16 cellular contexts compared by ENCODE assay signal in genomic region chr2:20664431-20665260, GRCh38. TPM values are rescaled to one million over a fixed set of nuclear protein-coding genes. Genes with fewer than 3 reads are reported as not detected.
DNase-seq lines count a peak whose midpoint lies in the region; ATAC-seq, FAIRE-seq and TF ChIP-seq lines count a peak whose summit lies in the region.
"Had no signal": no experiment of that assay in that cellular context is flagged by ENCODE, and none has a peak within 500 bp of the region (broad histone marks: within the 10 kb centered on the region; RNA-seq: fewer than 3 reads in every experiment).

No MANE protein-coding gene starts in this region.

- FAIRE-seq in HTR-8/SVneo (lab: Jason Lieb, UNC) = no peak

- H3K9me3 ChIP-seq in CD4-positive, alpha-beta memory T cell (ENCODE audit: control insufficient read depth in 1 of 2, low read length in 2 of 2) = no peaks in the 10 kb centered on the region
- H3K9me3 ChIP-seq in HEK293 (ENCODE audit: control insufficient read depth, insufficient read depth, low read depth, low read length) (no peaks in the 10 kb centered on the region), endodermal cell (ENCODE audit: control insufficient read depth, low read length) (no peaks in the 10 kb centered on the region)
- H3K9me3 ChIP-seq: heart left ventricle, SJSA1 had no signal

- H3K4me3 ChIP-seq in CD4-positive, alpha-beta memory T cell (ENCODE audit: low read length in 2 of 2) = no peak overlapping the region
- H3K4me3 ChIP-seq in HEK293 (ENCODE audit: low read depth, low read length) (no peak overlapping the region), endodermal cell (ENCODE audit: low read length) (no peak overlapping the region)
- H3K4me3 ChIP-seq: SJSA1 had no signal

- intact Hi-C loops in CD4-positive, alpha-beta memory T cell (cut with micrococcal nuclease) = loop anchor here (5.0 kb wide), 1 partner anchor 453 kb away; no protein-coding TSS in a partner anchor

- POLR2A ChIA-PET in CD4-positive, alpha-beta memory T cell (lab: Charles Lee; ENCODE audit: partially characterized antibody) = no interaction called here
- POLR2A ChIA-PET in HEK293 (lab: Yijun Ruan, JAX) = interaction anchor here (0.6 kb wide), 1 partner anchor 89 kb away, joined by 3 read pairs; no protein-coding TSS in a partner anchor

- H3K27me3 ChIP-seq in CD4-positive, alpha-beta memory T cell (ENCODE audit: insufficient read depth, low read length) = peaks cover 44% of the 10 kb centered on the region
- peaks cover 91% of the 10 kb centered on the region for H3K27me3 ChIP-seq in endodermal cell (ENCODE audit: control insufficient read depth, insufficient read depth, low read length, poor library complexity, severe bottlenecking)

- H3K27ac Mint-ChIP-seq in CD4-positive, alpha-beta memory T cell = peak overlapping the region in 2 of 7 donors; percentile 32 to 78
- H3K27ac Mint-ChIP-seq in endodermal cell (no peak overlapping the region), nephron progenitor cell (no peak overlapping the region)
- H3K27ac Mint-ChIP-seq: activated CD4-positive, alpha-beta T cell treated with anti-CD3 and anti-CD28 coated beads, Interleukin-2, amount 10 ng/mL, durations not matched to agents 7 days and 5 days; dendritic cell treated with granulocyte-macrophage colony-stimulating factor and Interleukin-4, amounts not matched to agents 40 ng/mL and 50 ng/mL, for 4 days; progenitor cell of endocrine pancreas had no signal

- 37% methylated on average over 11 to 18 of the region's 18 CpGs for WGBS in endodermal cell (ENCODE audit: insufficient coverage in 1 of 2, insufficient read length in 1 of 2), 2 experiments

- no peak for ATAC-seq in HG03520 (IDR thresholded peaks at IDR 0.05; ENCODE audit: unreplicated experiment)
- ATAC-seq: heart left ventricle had no signal

- peaks cover 43 to 53% of the 10 kb centered on the region in 2 donors for H3K27me3 Mint-ChIP-seq in CD4-positive, alpha-beta memory T cell
- H3K27me3 Mint-ChIP-seq in endodermal cell (ENCODE audit: insufficient read depth) = peaks cover 91% of the 10 kb centered on the region
- H3K27me3 Mint-ChIP-seq in nephron progenitor cell (ENCODE audit: low read depth, poor library complexity) = peaks cover 96% of the 10 kb centered on the region

- H3K36me3 ChIP-seq in CD4-positive, alpha-beta memory T cell (ENCODE audit: insufficient read depth, low read length) = no peaks in the 10 kb centered on the region
- peaks cover 0 to 3% of the 10 kb centered on the region in 2 experiments; a peak in 1 of 3 replicates for H3K36me3 ChIP-seq in HEK293 (ENCODE audit: control insufficient read depth in 2 of 2, insufficient read depth in 1 of 2, low read length in 2 of 2)
- no peaks in the 10 kb centered on the region for H3K36me3 ChIP-seq in endodermal cell (ENCODE audit: control insufficient read depth, insufficient read depth, low read length)
- H3K36me3 ChIP-seq: heart left ventricle, SJSA1 had no signal

- H3K9ac ChIP-seq in endodermal cell (ENCODE audit: extremely low read depth, low read length, poor library complexity, severe bottlenecking) = no peak overlapping the region

- TF ChIP-seq CTCF in HEK293 (tag by site-specific recombination; IDR thresholded peaks at IDR 0.05) (no peak), endodermal cell (conservative IDR thresholded peaks at IDR 0.05) (no peak), nephron progenitor cell (IDR thresholded peaks at IDR 0.05) (no peak)

- H3K4me1 Mint-ChIP-seq in CD4-positive, alpha-beta memory T cell = peaks cover 6 to 27% (median 17%) of the 10 kb centered on the region in 4 donors
- H3K4me1 Mint-ChIP-seq in endodermal cell (peaks cover 2% of the 10 kb centered on the region), nephron progenitor cell (peaks cover 17% of the 10 kb centered on the region)

- H3K4me1 ChIP-seq in CD4-positive, alpha-beta memory T cell (ENCODE audit: insufficient read depth, low read length) = peaks cover 22% of the 10 kb centered on the region
- H3K4me1 ChIP-seq in HEK293 (ENCODE audit: control insufficient read depth, insufficient read depth, low read length) = no peaks in the 10 kb centered on the region
- H3K4me1 ChIP-seq in endodermal cell (ENCODE audit: control insufficient read depth, insufficient read depth, low read length) = no peaks in the 10 kb centered on the region

- CTCF ChIA-PET in CD4-positive, alpha-beta memory T cell (lab: Charles Lee; ENCODE audit: partially characterized antibody) = interaction anchor here (1.0 to 8.1 kb wide), 3 partner anchors 10 to 306 kb away, joined by 3 to 246 read pairs (median 6); no protein-coding TSS in a partner anchor
- CTCF ChIA-PET in HEK293 (lab: Yijun Ruan, JAX) = interaction anchor here (0.6 to 6.5 kb wide), 3 partner anchors 14 to 684 kb away, joined by 3 to 147 read pairs (median 57); partner anchors contain the start of gene HS1BP3

- no peak overlapping the region for H3K27ac ChIP-seq in CD4-positive, alpha-beta memory T cell (ENCODE audit: low read depth, low read length)
- no peak overlapping the region for H3K27ac ChIP-seq in HEK293 (ENCODE audit: extremely low read depth, low read depth, low read length)
- no peak overlapping the region for H3K27ac ChIP-seq in endodermal cell (ENCODE audit: low read depth, low read length)
- H3K27ac ChIP-seq: heart left ventricle, SJSA1 had no signal

- H3K36me3 Mint-ChIP-seq in CD4-positive, alpha-beta memory T cell = no peaks in the 10 kb centered on the region
- H3K36me3 Mint-ChIP-seq in endodermal cell (ENCODE audit: low read depth) (no peaks in the 10 kb centered on the region), nephron progenitor cell (ENCODE audit: low read depth) (no peaks in the 10 kb centered on the region)

- DNase-seq in CD4-positive, alpha-beta memory T cell = no peak
- DNase-seq in endodermal cell (peak; percentile 57), nephron progenitor cell (no peak), HTR-8/SVneo (ENCODE audit: insufficient read length, low spot score) (no peak), SHP77 (lab: John Stamatoyannopoulos, UW) (no peak)
- no peak for DNase-seq in stimulated activated CD4-positive, alpha-beta T cell treated with anti-CD3 and anti-CD28 coated beads, Interleukin-12 subunit alpha, Interleukin-12 subunit beta, amount 100 ng/mL, for 4 hours
- DNase-seq: activated CD4-positive, alpha-beta T cell treated with anti-CD3 and anti-CD28 coated beads, Interleukin-2, amount 10 ng/mL, durations not matched to agents 7 days and 5 days; AML-193; DMS 273 treated with DMSO at 0.1 percent for 48 hours; heart left ventricle; NCI-H187 had no signal

- no peaks in the 10 kb centered on the region for H3K9me3 Mint-ChIP-seq in CD4-positive, alpha-beta memory T cell
- H3K9me3 Mint-ChIP-seq in endodermal cell (peaks cover 1% of the 10 kb centered on the region), nephron progenitor cell (no peaks in the 10 kb centered on the region)
- H3K9me3 Mint-ChIP-seq: activated CD4-positive, alpha-beta T cell treated with anti-CD3 and anti-CD28 coated beads, Interleukin-2, amount 10 ng/mL, durations not matched to agents 7 days and 5 days; dendritic cell treated with granulocyte-macrophage colony-stimulating factor and Interleukin-4, amounts not matched to agents 40 ng/mL and 50 ng/mL, for 4 days had no signal

- peak overlapping the region in 7 of 8 donors; percentile 52 to 91 (median 69) for H3K4me3 Mint-ChIP-seq in CD4-positive, alpha-beta memory T cell
- H3K4me3 Mint-ChIP-seq in endodermal cell = no peak overlapping the region
- peak overlapping the region; percentile 31 for H3K4me3 Mint-ChIP-seq in nephron progenitor cell
- H3K4me3 Mint-ChIP-seq: activated CD4-positive, alpha-beta T cell treated with anti-CD3 and anti-CD28 coated beads, Interleukin-2, amount 10 ng/mL, durations not matched to agents 7 days and 5 days; dendritic cell treated with granulocyte-macrophage colony-stimulating factor and Interleukin-4, amounts not matched to agents 40 ng/mL and 50 ng/mL, for 4 days had no signal

TF ChIP-seq in HEK293, 187 proteins besides CTCF, POLR2A, EP300 and RAD21:
- TF ChIP-seq ZBTB20 (tag by site-specific recombination; IDR thresholded peaks at IDR 0.05) = no peak
- TF ChIP-seq ZNF707 (tag by site-specific recombination; IDR thresholded peaks at IDR 0.05) = no peak
- TF ChIP-seq KLF7 (tag by site-specific recombination; IDR thresholded peaks at IDR 0.05; ENCODE audit: borderline replicate concordance) = no peak
- no peak for TF ChIP-seq ZNF48 (tag by site-specific recombination; IDR thresholded peaks at IDR 0.05)
- no peak for TF ChIP-seq ZNF423 (tag by site-specific recombination; IDR thresholded peaks at IDR 0.05)
- TF ChIP-seq ZNF341 (tag by site-specific recombination; IDR thresholded peaks at IDR 0.05; ENCODE audit: low read depth) = 0 out of 2 replicates have a peak, but pooled peaks have one; percentile 16
- no peak for TF ChIP-seq ZNF449 (tag by site-specific recombination; IDR thresholded peaks at IDR 0.05)
- no peak for TF ChIP-seq FEZF1 (tag by site-specific recombination; IDR thresholded peaks at IDR 0.05)

RNA-seq across cellular contexts. Expression of gene GDF7, which starts 2.3 kb away (rescaled TPM):
- under 1 TPM; 0.19 to 0.26 TPM for total RNA-seq in CD4-positive, alpha-beta memory T cell
- under 1 TPM; 0.04 to 0.22 TPM for polyA plus RNA-seq in CD4-positive, alpha-beta memory T cell
- total RNA-seq in endodermal cell = under 1 TPM; 0.07 to 0.09 TPM
- 9.4 TPM for polyA plus RNA-seq in endodermal cell (2013, experiment 1 of 2)
- polyA plus RNA-seq in endodermal cell (2013, experiment 2 of 2) = 8.1 TPM
- total RNA-seq: activated CD4-positive, alpha-beta T cell treated with anti-CD3 and anti-CD28 coated beads, Interleukin-2, amount 10 ng/mL, durations not matched to agents 7 days and 5 days had no signal

RNA-seq across cellular contexts. Expression of gene HS1BP3, which starts 13.7 kb away (rescaled TPM):
- total RNA-seq in CD4-positive, alpha-beta memory T cell = 10 to 100 TPM; 20.1 TPM
- 10 to 100 TPM; 16.7 to 17.5 TPM for polyA plus RNA-seq in CD4-positive, alpha-beta memory T cell
- 10 to 100 TPM; 23.0 to 26.2 TPM for total RNA-seq in endodermal cell
- polyA plus RNA-seq in endodermal cell (2013, experiment 1 of 2) = 19.6 TPM
- 16.8 TPM for polyA plus RNA-seq in endodermal cell (2013, experiment 2 of 2)
